In genomic region chr4:30856795-30857564, GRCh38 we compare ENCODE assay signal across 23 cellular contexts.
"Had no signal": no experiment of that assay in that cellular context is flagged by ENCODE, and none has a peak within 500 bp of the region (broad histone marks: within the 10 kb centered on the region; RNA-seq: fewer than 3 reads in every experiment).

No MANE protein-coding gene starts in this region.

- H3K9me3 ChIP-seq: left lung, lower lobe of right lung, upper lobe of right lung had no signal

- H3K4me1 ChIP-seq: left lung, lower lobe of right lung, upper lobe of right lung had no signal

- H3K27ac ChIP-seq: left lung, lower lobe of right lung, SK-N-MC, upper lobe of right lung had no signal

- ATAC-seq: esophagus mucosa; left lung; lower lobe of right lung; naive thymus-derived CD4-positive, alpha-beta T cell; right cardiac atrium; stimulated activated effector memory CD8-positive, alpha-beta T cell treated with anti-CD3 and anti-CD28 coated beads, Interleukin-12 subunit alpha, Interleukin-12 subunit beta, amount 100 ng/mL, for 72 hours; upper lobe of right lung had no signal

- H3K27me3 ChIP-seq: left lung, upper lobe of right lung had no signal

- H3K4me3 ChIP-seq: left lung, lower lobe of right lung, SK-N-MC, upper lobe of right lung had no signal

- H3K36me3 ChIP-seq: left lung, lower lobe of right lung, upper lobe of right lung had no signal

- DNase-seq: activated CD4-positive, alpha-beta memory T cell treated with anti-CD3 and anti-CD28 coated beads for 36 hours; activated CD4-positive, alpha-beta T cell treated with anti-CD3 and anti-CD28 coated beads, Interleukin-2, amount 10 ng/mL, durations not matched to agents 24 days and 14 days; activated CD4-positive, CD25-positive, alpha-beta regulatory T cell treated with anti-CD3 and anti-CD28 coated beads, Interleukin-2, amount 50 U/mL, for 72 hours; activated CD8-positive, alpha-beta memory T cell treated with anti-CD3 and anti-CD28 coated beads, Interleukin-2, amount 50 U/mL, for 4 hours; activated effector memory CD4-positive, alpha-beta T cell treated with anti-CD3 and anti-CD28 coated beads, Interleukin-2, amount 50 U/mL, for 16 hours; activated naive CD4-positive, alpha-beta T cell treated with anti-CD3 and anti-CD28 coated beads, Interleukin-2, amount 10 ng/mL, durations not matched to agents 7 days and 5 days; activated naive CD8-positive, alpha-beta T cell treated with anti-CD3 and anti-CD28 coated beads, Interleukin-2, amount 10 ng/mL, durations not matched to agents 7 days and 5 days; activated T-cell treated with anti-CD3 and anti-CD28 coated beads, Interleukin-2, amount 50 U/mL, for 1 hour; amniotic stem cell; foreskin fibroblast; left lung; lower lobe of right lung; mesendoderm; naive thymus-derived CD4-positive, alpha-beta T cell; right cardiac atrium; stimulated activated CD4-positive, alpha-beta T cell treated with anti-CD3 and anti-CD28 coated beads, Interleukin-12 subunit alpha, Interleukin-12 subunit beta, amount 100 ng/mL, for 4 hours; stimulated activated CD4-positive, alpha-beta T cell treated with anti-CD3 and anti-CD28 coated beads, Interleukin-4, amount 100 ng/mL, for 24 hours; T-helper 2 cell; upper lobe of right lung had no signal

- FAIRE-seq: islet of Langerhans had no signal
